8 cellular contexts compared by ENCODE assay signal in the genomic region with DNA sequence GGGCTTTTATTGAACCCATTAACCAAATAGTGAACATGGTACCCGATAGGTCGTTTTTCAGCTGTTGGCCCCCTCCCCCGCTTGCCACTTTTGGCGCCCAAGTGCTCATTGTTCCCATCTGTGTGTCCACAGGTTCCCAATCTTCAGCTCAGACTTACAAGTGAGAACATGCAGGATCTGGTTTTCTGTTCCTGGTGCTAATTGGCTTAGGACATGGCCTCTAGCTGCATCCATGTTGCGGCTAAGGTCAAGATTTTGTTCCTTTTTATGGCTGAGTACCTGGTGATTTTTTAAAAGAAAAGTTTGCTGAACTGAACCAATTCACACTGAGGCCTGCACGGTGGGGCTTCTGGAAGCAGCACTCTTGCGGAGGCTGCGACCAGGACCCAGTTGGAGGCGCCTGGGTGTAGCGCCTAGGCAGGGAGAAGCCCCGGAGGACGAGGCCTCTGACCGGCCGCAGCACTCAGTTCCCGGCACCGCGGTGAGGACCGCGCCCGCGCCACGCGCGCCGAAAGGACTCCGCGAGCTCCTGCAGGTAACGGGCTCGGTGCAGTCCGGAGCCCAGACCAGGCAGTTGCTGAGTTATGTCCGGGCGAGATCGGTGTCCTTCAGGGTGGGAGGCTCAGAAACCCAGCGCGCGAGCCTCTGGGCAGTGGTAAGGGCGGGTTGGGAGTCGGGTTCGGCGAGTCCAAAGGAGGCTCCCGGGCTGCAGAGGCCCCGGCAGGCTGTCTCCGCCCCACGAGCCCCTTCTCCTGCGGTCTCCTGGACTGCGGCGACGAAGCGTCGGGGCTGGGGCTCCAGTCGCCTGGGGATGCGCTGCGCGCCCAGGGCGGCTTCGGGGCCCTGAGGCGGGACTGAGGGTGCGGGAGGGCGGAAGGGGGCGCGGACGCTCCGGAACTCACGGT. TPM values are rescaled to one million over a fixed set of nuclear protein-coding genes. Genes with fewer than 3 reads are reported as not detected.
A peak's percentile ranks its signal among the peaks of the same experiment; 100 is the strongest.
DNase-seq lines count a peak whose midpoint lies in the region; ATAC-seq, FAIRE-seq and TF ChIP-seq lines count a peak whose summit lies in the region.

No MANE protein-coding gene starts in this region.

- H3K27me3 Mint-ChIP-seq in brain = peaks cover 36% of the 10 kb centered on the region
- H3K27me3 Mint-ChIP-seq in stimulated activated memory B cell treated with anti-CD40 and anti-IgM and Interleukin-4, amounts not matched to agents 10 μg/mL and 1 μg/mL and 100 μg/mL, for 72 hours = peaks cover 25% of the 10 kb centered on the region

- no peak for FAIRE-seq in GM19239 (lab: Jason Lieb, UNC)

- no peak for TF ChIP-seq CTCF in brain (conservative IDR thresholded peaks at IDR 0.05)

- no peak overlapping the region for H3K27ac Mint-ChIP-seq in brain
- no peak overlapping the region for H3K27ac Mint-ChIP-seq in stimulated activated memory B cell treated with anti-CD40 and anti-IgM and Interleukin-4, amounts not matched to agents 10 μg/mL and 1 μg/mL and 100 μg/mL, for 72 hours

- DNase-seq in 8988T (peak; percentile 68), GM19239 (ENCODE audit: insufficient read length, low spot score) (peak; percentile 21), islet precursor cell (peak; percentile 74), OCI-M1 (lab: John Stamatoyannopoulos, UW) (no peak), SKM-1 treated with dmso at 0.1 percent for 144 hours (lab: John Stamatoyannopoulos, UW; ENCODE audit: unreplicated experiment) (no peak), NOMO-1 treated with DMSO at 0.1 percent for 48 hours (lab: John Stamatoyannopoulos, UW; ENCODE audit: unreplicated experiment) (no peak)

- peaks cover 0 to 12% (median 3%) of the 10 kb centered on the region in 5 experiments for H3K9me3 Mint-ChIP-seq in brain
- no peaks in the 10 kb centered on the region for H3K9me3 Mint-ChIP-seq in stimulated activated memory B cell treated with anti-CD40 and anti-IgM and Interleukin-4, amounts not matched to agents 10 μg/mL and 1 μg/mL and 100 μg/mL, for 72 hours

- peak overlapping the region; percentile 78 to 86 (median 84) for H3K4me3 Mint-ChIP-seq in brain
- peak overlapping the region; percentile 71 for H3K4me3 Mint-ChIP-seq in stimulated activated memory B cell treated with anti-CD40 and anti-IgM and Interleukin-4, amounts not matched to agents 10 μg/mL and 1 μg/mL and 100 μg/mL, for 72 hours

- peaks cover 4% of the 10 kb centered on the region for H3K4me1 Mint-ChIP-seq in brain
- peaks cover 14% of the 10 kb centered on the region for H3K4me1 Mint-ChIP-seq in stimulated activated memory B cell treated with anti-CD40 and anti-IgM and Interleukin-4, amounts not matched to agents 10 μg/mL and 1 μg/mL and 100 μg/mL, for 72 hours

- ATAC-seq in stimulated activated memory B cell treated with anti-CD40 and anti-IgM and Interleukin-4, amounts not matched to agents 10 μg/mL and 1 μg/mL and 100 μg/mL, for 72 hours = no peak

- no peaks in the 10 kb centered on the region for H3K36me3 Mint-ChIP-seq in brain
- H3K36me3 Mint-ChIP-seq in stimulated activated memory B cell treated with anti-CD40 and anti-IgM and Interleukin-4, amounts not matched to agents 10 μg/mL and 1 μg/mL and 100 μg/mL, for 72 hours = no peaks in the 10 kb centered on the region

RNA-seq across cellular contexts. Expression of a gene that starts 15.8 kb away (rescaled TPM):
- polyA plus RNA-seq in brain (ENCODE audit: insufficient read depth, low read depth, low replicate concordance) = 37.8 TPM

Comparison
In these comparisons a context has a peak if more than half of its experiments do, and no peak if none do; other contexts are left out.
1. DNase-seq: peak in 8988T (single experiment), GM19239 (single experiment) and islet precursor cell (single experiment); none in OCI-M1 (single experiment), SKM-1 treated with dmso at 0.1 percent for 144 hours (single experiment) and NOMO-1 treated with DMSO at 0.1 percent for 48 hours (single experiment).